Comparison of ENCODE assay signal across 9 cellular contexts in the genomic region with DNA sequence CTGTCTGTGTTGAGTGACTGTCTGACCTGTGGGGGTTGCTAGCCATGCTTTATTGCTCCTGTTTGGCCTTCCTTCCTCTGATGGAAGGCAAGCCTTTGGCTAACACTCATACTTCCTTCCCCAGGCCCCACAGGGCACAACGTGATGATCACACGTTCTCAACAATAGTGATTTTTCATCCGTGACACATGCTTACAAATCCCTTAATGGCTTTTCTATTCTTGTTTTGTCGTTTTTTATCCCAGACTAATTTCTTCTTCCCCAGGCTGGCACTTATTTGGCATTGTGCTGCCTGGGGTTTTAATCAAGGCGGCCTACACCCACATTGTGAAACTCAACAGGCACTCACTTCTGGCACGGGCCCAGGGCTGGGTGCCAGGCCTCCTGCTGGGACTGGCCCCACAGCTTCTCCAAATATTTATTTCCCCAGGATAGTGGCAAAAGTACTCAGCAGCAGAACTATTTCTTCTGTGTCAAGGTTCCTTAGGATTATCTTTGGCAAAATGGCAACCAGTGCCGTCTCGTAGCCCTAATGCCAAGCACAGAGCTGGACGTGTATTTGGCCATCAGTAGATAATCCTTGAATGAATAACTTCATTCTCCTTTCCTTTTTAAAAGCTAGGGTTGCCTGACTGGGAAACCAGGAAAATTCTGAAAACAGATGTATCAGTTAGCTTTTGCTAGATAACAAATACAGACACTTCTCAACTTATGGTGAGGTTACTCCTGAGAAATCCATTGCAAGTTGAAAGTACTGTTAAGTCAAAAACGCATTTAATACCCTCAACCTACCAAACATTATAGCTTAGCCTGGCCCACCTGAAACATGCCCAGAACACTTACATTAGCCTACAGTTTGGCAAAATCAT. TPM values are rescaled to one million over a fixed set of nuclear protein-coding genes. Genes with fewer than 3 reads are reported as not detected.
DNase-seq lines count a peak whose midpoint lies in the region; ATAC-seq, FAIRE-seq and TF ChIP-seq lines count a peak whose summit lies in the region.
"Had no signal": no experiment of that assay in that cellular context is flagged by ENCODE, and none has a peak within 500 bp of the region (broad histone marks: within the 10 kb centered on the region; RNA-seq: fewer than 3 reads in every experiment).

No MANE protein-coding gene starts in this region.

- H3K9me3 Mint-ChIP-seq in stimulated activated naive CD8-positive, alpha-beta T cell treated with anti-CD3 and anti-CD28 coated beads, Interleukin-15, Interleukin-2, amounts not matched to agents 100 ng/mL and 50 ng/mL, for 24 hours: no peaks in the 10 kb centered on the region
- H3K9me3 Mint-ChIP-seq in neural crest cell: peaks cover 8% of the 10 kb centered on the region
- H3K9me3 Mint-ChIP-seq in nephron progenitor cell: peaks cover 23% of the 10 kb centered on the region

- ATAC-seq in stimulated activated naive CD8-positive, alpha-beta T cell treated with anti-CD3 and anti-CD28 coated beads, Interleukin-15, Interleukin-2, amounts not matched to agents 100 U/mL and 50 U/mL, for 24 hours: no peak

- H3K36me3 Mint-ChIP-seq in stimulated activated naive CD8-positive, alpha-beta T cell treated with anti-CD3 and anti-CD28 coated beads, Interleukin-15, Interleukin-2, amounts not matched to agents 100 ng/mL and 50 ng/mL, for 24 hours (ENCODE audit: low read depth): peaks cover 5% of the 10 kb centered on the region
- H3K36me3 Mint-ChIP-seq in neural crest cell (ENCODE audit: low read depth) (peaks cover 12% of the 10 kb centered on the region), nephron progenitor cell (ENCODE audit: low read depth) (peaks cover 23% of the 10 kb centered on the region)

- H3K27ac Mint-ChIP-seq in stimulated activated naive CD8-positive, alpha-beta T cell treated with anti-CD3 and anti-CD28 coated beads, Interleukin-15, Interleukin-2, amounts not matched to agents 100 ng/mL and 50 ng/mL, for 24 hours: peak overlapping the region; percentile 86
- H3K27ac Mint-ChIP-seq in neural crest cell (ENCODE audit: unreplicated experiment) (peak overlapping the region; percentile 24), nephron progenitor cell (no peak overlapping the region)

- FAIRE-seq in RCC 7860 (lab: Jason Lieb, UNC): peak; percentile 79
- FAIRE-seq: GM18507 had no signal

- no peak for DNase-seq in stimulated activated naive CD8-positive, alpha-beta T cell treated with anti-CD3 and anti-CD28 coated beads, Interleukin-15, Interleukin-2, amounts not matched to agents 100 U/mL and 50 U/mL, for 24 hours
- DNase-seq in RCC 7860 (ENCODE audit: low spot score) (peak; percentile 82), epithelial cell of prostate (ENCODE audit: low read depth, low spot score) (peak; percentile 90), neural crest cell (ENCODE audit: low read depth, low spot score) (no peak), NOMO-1 treated with dmso at 0.1 percent for 144 hours (lab: John Stamatoyannopoulos, UW; ENCODE audit: unreplicated experiment) (no peak), nephron progenitor cell (no peak), OCI-M1 (lab: John Stamatoyannopoulos, UW) (no peak)

- H3K4me1 Mint-ChIP-seq in stimulated activated naive CD8-positive, alpha-beta T cell treated with anti-CD3 and anti-CD28 coated beads, Interleukin-15, Interleukin-2, amounts not matched to agents 100 ng/mL and 50 ng/mL, for 24 hours (ENCODE audit: low read depth): peaks cover 96% of the 10 kb centered on the region
- peaks cover 45% of the 10 kb centered on the region for H3K4me1 Mint-ChIP-seq in neural crest cell
- H3K4me1 Mint-ChIP-seq in nephron progenitor cell: peaks cover 55% of the 10 kb centered on the region

- no peak overlapping the region for H3K4me3 Mint-ChIP-seq in stimulated activated naive CD8-positive, alpha-beta T cell treated with anti-CD3 and anti-CD28 coated beads, Interleukin-15, Interleukin-2, amounts not matched to agents 100 ng/mL and 50 ng/mL, for 24 hours
- no peak overlapping the region for H3K4me3 Mint-ChIP-seq in neural crest cell
- no peak overlapping the region for H3K4me3 Mint-ChIP-seq in nephron progenitor cell

- H3K27ac ChIP-seq in epithelial cell of prostate: peak overlapping the region; percentile 90

- H3K27me3 Mint-ChIP-seq in stimulated activated naive CD8-positive, alpha-beta T cell treated with anti-CD3 and anti-CD28 coated beads, Interleukin-15, Interleukin-2, amounts not matched to agents 100 ng/mL and 50 ng/mL, for 24 hours: no peaks in the 10 kb centered on the region
- H3K27me3 Mint-ChIP-seq in neural crest cell (ENCODE audit: low read depth) (no peaks in the 10 kb centered on the region), nephron progenitor cell (ENCODE audit: low read depth, poor library complexity) (no peaks in the 10 kb centered on the region)

- TF ChIP-seq CTCF in neural crest cell (conservative IDR thresholded peaks at IDR 0.05) (no peak), nephron progenitor cell (IDR thresholded peaks at IDR 0.05) (no peak)

RNA-seq across cellular contexts. Expression of gene CMTM7, which starts 30.6 kb away (rescaled TPM):
- 37.4 and 38.0 TPM in 2 replicates for total RNA-seq in neural crest cell

Comparison
In these comparisons a context has a peak if more than half of its experiments do, and no peak if none do; other contexts are left out.
1. DNase-seq: peak in RCC 7860 (single experiment) and epithelial cell of prostate (single experiment); none in stimulated activated naive CD8-positive, alpha-beta T cell treated with anti-CD3 and anti-CD28 coated beads, Interleukin-15, Interleukin-2, amounts not matched to agents 100 U/mL and 50 U/mL, for 24 hours (single experiment), neural crest cell (single experiment), NOMO-1 treated with dmso at 0.1 percent for 144 hours (single experiment), nephron progenitor cell (single experiment) and OCI-M1 (single experiment).